Comparison of ENCODE assay signal across 20 cellular contexts in genomic region chr15:62063851-62064635, GRCh38. TPM values are rescaled to one million over a fixed set of nuclear protein-coding genes. Genes with fewer than 3 reads are reported as not detected.
DNase-seq lines count a peak whose midpoint lies in the region; ATAC-seq and TF ChIP-seq lines count a peak whose summit lies in the region.
"Had no signal": no experiment of that assay in that cellular context is flagged by ENCODE, and none has a peak within 500 bp of the region (broad histone marks: within the 10 kb centered on the region; RNA-seq: fewer than 3 reads in every experiment).

No MANE protein-coding gene starts in this region.

- H3K4me3 ChIP-seq in CD4-positive, CD25-positive, alpha-beta regulatory T cell (ENCODE audit: low read depth, low read length) = no peak overlapping the region
- H3K4me3 ChIP-seq in mesendoderm (ENCODE audit: low read length) = no peak overlapping the region
- H3K4me3 ChIP-seq: adrenal gland, dorsolateral prefrontal cortex, right atrium auricular region had no signal

- no peak overlapping the region for H2BK15ac ChIP-seq in mesendoderm (replicated peaks; ENCODE audit: low read depth)

- no peak overlapping the region for H3K4me2 ChIP-seq in mesendoderm (ENCODE audit: low read length)
- H3K4me2 ChIP-seq: KMS-11 had no signal

- H3K18ac ChIP-seq in mesendoderm (ENCODE audit: low read length) = no peak overlapping the region

- H3K27ac ChIP-seq in CD4-positive, CD25-positive, alpha-beta regulatory T cell (ENCODE audit: insufficient read depth, low read length, poor library complexity, severe bottlenecking) = no peak overlapping the region
- H3K27ac ChIP-seq in epithelial cell of prostate (peak overlapping the region; percentile 65), mesendoderm (ENCODE audit: low read depth, low read length) (no peak overlapping the region)
- H3K27ac ChIP-seq: adrenal gland, KMS-11, right atrium auricular region had no signal

- no peak overlapping the region for H3K9ac ChIP-seq in mesendoderm (ENCODE audit: low read length)
- H3K9ac ChIP-seq: KMS-11 had no signal

- H4K8ac ChIP-seq in mesendoderm (ENCODE audit: low read depth, low read length) = no peak overlapping the region

- WGBS in mesendoderm (ENCODE audit: extremely low coverage, insufficient coverage, low lambda C conversion rate) = no CpG with 5 or more reads among the region's 6 CpGs

- no peak for TF ChIP-seq CTCF in mesothelial cell of epicardium (IDR thresholded peaks at IDR 0.05; ENCODE audit: unreplicated experiment)

- no peaks in the 10 kb centered on the region for H3K79me2 ChIP-seq in mesendoderm (ENCODE audit: control insufficient read depth, insufficient read depth, low read length)

- H3K9me3 Mint-ChIP-seq in CD4-positive, CD25-positive, alpha-beta regulatory T cell = no peaks in the 10 kb centered on the region
- H3K9me3 Mint-ChIP-seq in mesothelial cell of epicardium = no peaks in the 10 kb centered on the region
- H3K9me3 Mint-ChIP-seq: H9; stimulated activated naive CD8-positive, alpha-beta T cell treated with anti-CD3 and anti-CD28 coated beads, Interleukin-15, amount 100 ng/mL, for 72 hours had no signal

- H3K4me1 Mint-ChIP-seq in CD4-positive, CD25-positive, alpha-beta regulatory T cell = peaks cover 27 to 53% (median 42%) of the 10 kb centered on the region in 4 donors
- peaks cover 27% of the 10 kb centered on the region for H3K4me1 Mint-ChIP-seq in mesothelial cell of epicardium

- no peak for ATAC-seq in CD4-positive, CD25-positive, alpha-beta regulatory T cell (ENCODE audit: low read depth in 2 of 2)
- ATAC-seq: stimulated activated naive CD8-positive, alpha-beta T cell treated with anti-CD3 and anti-CD28 coated beads, Interleukin-15, amount 100 ng/mL, for 72 hours had no signal

- H4K5ac ChIP-seq in mesendoderm (ENCODE audit: low read length) = no peak overlapping the region

- H3K56ac ChIP-seq in mesendoderm (ENCODE audit: low read length) = no peak overlapping the region

- no peak for DNase-seq in CD4-positive, CD25-positive, alpha-beta regulatory T cell
- DNase-seq in NCI-H69 (lab: John Stamatoyannopoulos, UW) (peak; percentile 17), epithelial cell of prostate (ENCODE audit: low read depth, low spot score) (peak; percentile 59), mesendoderm (peak; percentile 19), cerebellar cortex (ENCODE audit: low spot score) (no peak), NCI-H1092 treated with DMSO at 0.1 percent for 48 hours (lab: John Stamatoyannopoulos, UW) (no peak), mesothelial cell of epicardium (ENCODE audit: low spot score in 2 of 2, unreplicated experiment in 2 of 2) (no peak)
- DNase-seq in activated CD8-positive, alpha-beta memory T cell treated with anti-CD3 and anti-CD28 coated beads, Interleukin-2, amount 50 U/mL, for 48 hours = no peak
- DNase-seq: activated CD4-positive, alpha-beta T cell treated with anti-CD3 and anti-CD28 coated beads, Interleukin-2, amount 50 U/mL, for 1 hour; adrenal gland; dorsolateral prefrontal cortex; H9; islet precursor cell; naive B cell; NCI-H1930; stimulated activated naive CD8-positive, alpha-beta T cell treated with anti-CD3 and anti-CD28 coated beads, Interleukin-15, amount 100 ng/mL, for 72 hours; T-helper 9 cell had no signal

- H3K79me1 ChIP-seq in mesendoderm (ENCODE audit: low read length) = no peaks in the 10 kb centered on the region

- H3K36me3 ChIP-seq in CD4-positive, CD25-positive, alpha-beta regulatory T cell (ENCODE audit: control insufficient read depth, insufficient read depth, low read length) = no peaks in the 10 kb centered on the region
- H3K36me3 ChIP-seq in mesendoderm (ENCODE audit: control insufficient read depth, insufficient read depth, low read length) = no peaks in the 10 kb centered on the region
- H3K36me3 ChIP-seq: adrenal gland, right atrium auricular region had no signal

- H3K27ac Mint-ChIP-seq in CD4-positive, CD25-positive, alpha-beta regulatory T cell = peak overlapping the region in 2 of 3 donors; percentile 41 to 78
- no peak overlapping the region for H3K27ac Mint-ChIP-seq in mesothelial cell of epicardium
- H3K27ac Mint-ChIP-seq: H9; stimulated activated naive CD8-positive, alpha-beta T cell treated with anti-CD3 and anti-CD28 coated beads, Interleukin-15, amount 100 ng/mL, for 72 hours had no signal

- no peak overlapping the region for H2AK5ac ChIP-seq in mesendoderm (ENCODE audit: low read length)

- no peaks in the 10 kb centered on the region for H3K36me3 Mint-ChIP-seq in CD4-positive, CD25-positive, alpha-beta regulatory T cell
- H3K36me3 Mint-ChIP-seq in mesothelial cell of epicardium = no peaks in the 10 kb centered on the region
- H3K36me3 Mint-ChIP-seq: naive B cell had no signal

- H3K9me3 ChIP-seq in CD4-positive, CD25-positive, alpha-beta regulatory T cell (ENCODE audit: control insufficient read depth in 2 of 2, low read length in 2 of 2) = no peaks in the 10 kb centered on the region
- H3K9me3 ChIP-seq: adrenal gland, right atrium auricular region had no signal

- H2BK120ac ChIP-seq in mesendoderm (ENCODE audit: low read depth, low read length) = no peak overlapping the region

- H3K27me3 ChIP-seq in CD4-positive, CD25-positive, alpha-beta regulatory T cell (ENCODE audit: control insufficient read depth, insufficient read depth, low read length) = peaks cover 22% of the 10 kb centered on the region
- peaks cover 33% of the 10 kb centered on the region for H3K27me3 ChIP-seq in mesendoderm (ENCODE audit: insufficient read depth, low read length, poor library complexity)
- H3K27me3 ChIP-seq: adrenal gland, dorsolateral prefrontal cortex, right atrium auricular region had no signal

- no peak overlapping the region for H3K23ac ChIP-seq in mesendoderm (ENCODE audit: low read length)

- no peak overlapping the region for H3K4ac ChIP-seq in mesendoderm (ENCODE audit: low read depth, low read length)

- peaks cover 33% of the 10 kb centered on the region for H3K4me1 ChIP-seq in CD4-positive, CD25-positive, alpha-beta regulatory T cell (ENCODE audit: control insufficient read depth, insufficient read depth, low read length, poor library complexity, severe bottlenecking)
- H3K4me1 ChIP-seq in mesendoderm (ENCODE audit: control insufficient read depth, low read depth, low read length) = no peaks in the 10 kb centered on the region

- peaks cover 49% of the 10 kb centered on the region for H3K27me3 Mint-ChIP-seq in CD4-positive, CD25-positive, alpha-beta regulatory T cell
- peaks cover 70% of the 10 kb centered on the region for H3K27me3 Mint-ChIP-seq in mesothelial cell of epicardium (ENCODE audit: low read depth)

- peak overlapping the region in 2 of 4 donors; percentile 51 to 74 for H3K4me3 Mint-ChIP-seq in CD4-positive, CD25-positive, alpha-beta regulatory T cell
- H3K4me3 Mint-ChIP-seq in mesothelial cell of epicardium = no peak overlapping the region
- H3K4me3 Mint-ChIP-seq: H9; stimulated activated naive CD8-positive, alpha-beta T cell treated with anti-CD3 and anti-CD28 coated beads, Interleukin-15, amount 100 ng/mL, for 72 hours had no signal

- no peak overlapping the region for H2BK5ac ChIP-seq in mesendoderm (ENCODE audit: low read length)

RNA-seq across cellular contexts. Expression of gene C2CD4A, which starts 2.7 kb away (rescaled TPM):
- total RNA-seq in CD4-positive, CD25-positive, alpha-beta regulatory T cell = 0.17 TPM
- under 1 TPM; 0.10 to 0.28 (median 0.12) TPM for polyA plus RNA-seq in CD4-positive, CD25-positive, alpha-beta regulatory T cell
- 0.01 TPM for polyA plus RNA-seq in mesendoderm (2013, experiment 1 of 2)
- polyA plus RNA-seq in mesendoderm (2013, experiment 2 of 2) = 0.04 TPM
- not detected in 3 replicates for total RNA-seq in mesothelial cell of epicardium
- total RNA-seq: H9 had no signal
- polyA plus RNA-seq: AG04450 had no signal

RNA-seq across cellular contexts. Expression of gene VPS13C, which starts 3.8 kb away (rescaled TPM):
- total RNA-seq in CD4-positive, CD25-positive, alpha-beta regulatory T cell = 150 TPM
- 10 to 100 TPM; 11.2 to 17.4 (median 13.8) TPM for polyA plus RNA-seq in CD4-positive, CD25-positive, alpha-beta regulatory T cell
- polyA plus RNA-seq in mesendoderm (2013, experiment 1 of 2) = 2.4 TPM
- polyA plus RNA-seq in mesendoderm (2013, experiment 2 of 2) = 2.5 TPM
- total RNA-seq in mesothelial cell of epicardium = 42.8 to 44.9 TPM (median 44.7 TPM) in 3 replicates

Comparison
In these comparisons a context has a peak if more than half of its experiments do, and no peak if none do; other contexts are left out.
1. DNase-seq: peak in NCI-H69 (single experiment), epithelial cell of prostate (single experiment) and mesendoderm (single experiment); none in CD4-positive, CD25-positive, alpha-beta regulatory T cell (0 of 3), cerebellar cortex (single experiment), NCI-H1092 treated with DMSO at 0.1 percent for 48 hours (single experiment), activated CD8-positive, alpha-beta memory T cell treated with anti-CD3 and anti-CD28 coated beads, Interleukin-2, amount 50 U/mL, for 48 hours (single experiment) and mesothelial cell of epicardium (0 of 2).